14 cellular contexts compared by ENCODE assay signal in the genomic region with DNA sequence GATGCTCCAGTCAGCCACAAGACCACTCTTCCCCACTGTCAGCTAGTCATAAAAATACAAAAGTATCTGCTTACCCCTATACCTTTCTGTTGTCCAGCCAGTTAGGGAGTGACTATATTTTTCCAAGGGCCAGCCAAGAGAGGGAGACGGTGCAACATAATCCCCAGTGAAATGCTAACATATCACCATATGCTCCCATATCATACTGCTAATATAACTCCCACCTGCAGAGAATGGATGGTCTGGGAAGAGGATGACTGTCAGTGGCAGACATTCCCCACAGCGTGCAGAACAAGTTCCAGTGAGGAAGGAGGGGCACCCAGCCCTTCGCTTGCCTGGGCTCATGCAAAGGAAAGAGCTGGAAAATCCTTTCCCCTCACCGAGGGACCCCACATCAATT.
A peak's percentile ranks its signal among the peaks of the same experiment; 100 is the strongest.
DNase-seq lines count a peak whose midpoint lies in the region; TF ChIP-seq lines count a peak whose summit lies in the region.
"Had no signal": no experiment of that assay in that cellular context is flagged by ENCODE, and none has a peak within 500 bp of the region (broad histone marks: within the 10 kb centered on the region; RNA-seq: fewer than 3 reads in every experiment).

No MANE protein-coding gene starts in this region.

- peak; percentile 56 for DNase-seq in BE2C
- peak; percentile 56 for DNase-seq in DMS 273 (lab: John Stamatoyannopoulos, UW; ENCODE audit: unreplicated experiment)
- DNase-seq in NCI-H524 (lab: John Stamatoyannopoulos, UW): peak; percentile 77 to 93
- DNase-seq in left kidney (ENCODE audit: low read depth, low spot score): peak; percentile 63
- DNase-seq in stimulated activated CD8-positive, alpha-beta memory T cell treated with anti-CD3 and anti-CD28 coated beads, Interleukin-4, amount 100 ng/mL, for 48 hours: no peak
- no peak for DNase-seq in nucleus accumbens (lab: John Stamatoyannopoulos, UW)
- DNase-seq in Kasumi-1 (lab: John Stamatoyannopoulos, UW): no peak
- no peak for DNase-seq in endodermal cell
- DNase-seq: CD4-positive, alpha-beta memory T cell; DMS53; GF-D8 had no signal

- no peaks in the 10 kb centered on the region for H3K9me3 Mint-ChIP-seq in endodermal cell

- H3K36me3 ChIP-seq in BE2C (no peaks in the 10 kb centered on the region), endodermal cell (ENCODE audit: control insufficient read depth, insufficient read depth, low read length) (no peaks in the 10 kb centered on the region)
- H3K36me3 ChIP-seq: HAP-1 had no signal

- H3K27me3 ChIP-seq in BE2C (no peaks in the 10 kb centered on the region), endodermal cell (ENCODE audit: control insufficient read depth, insufficient read depth, low read length, poor library complexity, severe bottlenecking) (no peaks in the 10 kb centered on the region)

- TF ChIP-seq CTCF in BE2C (IDR thresholded peaks at IDR 0.05; ENCODE audit: low read depth, low read length) (peak; percentile 24; the same call in 1 of the 2 replicates), endodermal cell (conservative IDR thresholded peaks at IDR 0.05) (no peak)

- no peak overlapping the region for H3K4me3 Mint-ChIP-seq in endodermal cell
- H3K4me3 Mint-ChIP-seq: B cell; CD4-positive, alpha-beta memory T cell had no signal

- H3K36me3 Mint-ChIP-seq in endodermal cell (ENCODE audit: low read depth): no peaks in the 10 kb centered on the region
- H3K36me3 Mint-ChIP-seq: CD4-positive, alpha-beta memory T cell had no signal

- WGBS in endodermal cell (ENCODE audit: insufficient coverage in 1 of 2, insufficient read length in 1 of 2), 2 experiments: 83 to 100% methylated on average over 1 to 3 of the region's 4 CpGs

- peaks cover 4% of the 10 kb centered on the region for H3K27me3 Mint-ChIP-seq in endodermal cell (ENCODE audit: insufficient read depth)
- H3K27me3 Mint-ChIP-seq: B cell had no signal

- no peak overlapping the region for H3K27ac ChIP-seq in endodermal cell (ENCODE audit: low read depth, low read length)
- H3K27ac ChIP-seq: C4-2B had no signal

- H3K4me3 ChIP-seq in BE2C (ENCODE audit: low read depth, low read length) (no peak overlapping the region), endodermal cell (ENCODE audit: low read length) (no peak overlapping the region)
- H3K4me3 ChIP-seq: HAP-1 had no signal

- H3K4me1 ChIP-seq in BE2C: peaks cover 41% of the 10 kb centered on the region
- no peaks in the 10 kb centered on the region for H3K4me1 ChIP-seq in endodermal cell (ENCODE audit: control insufficient read depth, insufficient read depth, low read length)
- H3K4me1 ChIP-seq: HAP-1 had no signal

- no peak overlapping the region for H3K27ac Mint-ChIP-seq in endodermal cell
- H3K27ac Mint-ChIP-seq: B cell; CD4-positive, alpha-beta memory T cell had no signal

- H3K4me1 Mint-ChIP-seq in endodermal cell: no peaks in the 10 kb centered on the region
- H3K4me1 Mint-ChIP-seq: B cell; CD4-positive, alpha-beta memory T cell had no signal

- no peaks in the 10 kb centered on the region for H3K9me3 ChIP-seq in BE2C
- H3K9me3 ChIP-seq in endodermal cell (ENCODE audit: control insufficient read depth, low read length): no peaks in the 10 kb centered on the region
- H3K9me3 ChIP-seq: HAP-1 had no signal

- no peak overlapping the region for H3K9ac ChIP-seq in endodermal cell (ENCODE audit: extremely low read depth, low read length, poor library complexity, severe bottlenecking)

Comparison
In these comparisons a context has a peak if more than half of its experiments do, and no peak if none do; other contexts are left out.
1. DNase-seq: peak in BE2C (single experiment), DMS 273 (single experiment), NCI-H524 (2 of 2) and left kidney (single experiment); none in stimulated activated CD8-positive, alpha-beta memory T cell treated with anti-CD3 and anti-CD28 coated beads, Interleukin-4, amount 100 ng/mL, for 48 hours (single experiment), nucleus accumbens (0 of 56), Kasumi-1 (0 of 2) and endodermal cell (single experiment).